ENCODE assay signal across 27 cellular contexts in the genomic region with DNA sequence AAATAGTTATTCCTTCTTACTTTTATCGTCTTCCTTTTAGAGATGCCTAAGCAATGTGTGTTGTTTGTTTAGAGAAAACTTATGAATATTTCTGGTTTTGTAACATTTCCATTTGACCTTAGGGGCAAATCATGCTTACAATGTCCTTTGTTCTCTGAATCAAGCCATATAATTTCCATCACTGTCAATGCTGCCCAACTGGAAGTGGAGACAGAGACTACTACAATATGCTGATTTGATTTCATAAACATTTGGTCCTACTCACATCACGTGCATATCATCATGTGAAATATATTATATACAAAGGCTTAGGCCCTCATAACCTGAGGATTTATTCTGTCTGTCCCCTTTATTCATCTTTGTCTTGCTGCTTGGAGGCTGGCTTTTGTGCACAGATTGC.
"Had no signal": no experiment of that assay in that cellular context is flagged by ENCODE, and none has a peak within 500 bp of the region (broad histone marks: within the 10 kb centered on the region; RNA-seq: fewer than 3 reads in every experiment).

No MANE protein-coding gene starts in this region.

- H3K4me3 Mint-ChIP-seq: naive B cell; naive thymus-derived CD8-positive, alpha-beta T cell; natural killer cell treated with Interleukin-12 subunit alpha and Interleukin-12 subunit beta and Interleukin-15 and Interleukin-18, amount 100 ng/mL, for 72 hours; neural progenitor cell; stimulated activated effector memory CD8-positive, alpha-beta T cell treated with anti-CD3 and anti-CD28 coated beads, Interleukin-12 subunit alpha, Interleukin-12 subunit beta, amount 100 ng/mL, for 72 hours; stimulated activated naive B cell treated with anti-CD40 and anti-IgM and Interleukin-4, amounts not matched to agents 10 μg/mL and 1 μg/mL and 100 μg/mL, for 72 hours; stimulated activated naive CD8-positive, alpha-beta T cell treated with anti-CD3 and anti-CD28 coated beads, Interleukin-15, Interleukin-2, amounts not matched to agents 100 ng/mL and 50 ng/mL, for 24 hours; type B pancreatic cell had no signal

- H3K27ac Mint-ChIP-seq: naive B cell; naive thymus-derived CD8-positive, alpha-beta T cell; natural killer cell treated with Interleukin-12 subunit alpha and Interleukin-12 subunit beta and Interleukin-15 and Interleukin-18, amount 100 ng/mL, for 72 hours; neural progenitor cell; stimulated activated effector memory CD8-positive, alpha-beta T cell treated with anti-CD3 and anti-CD28 coated beads, Interleukin-12 subunit alpha, Interleukin-12 subunit beta, amount 100 ng/mL, for 72 hours; stimulated activated naive B cell treated with anti-CD40 and anti-IgM and Interleukin-4, amounts not matched to agents 10 μg/mL and 1 μg/mL and 100 μg/mL, for 72 hours; stimulated activated naive CD8-positive, alpha-beta T cell treated with anti-CD3 and anti-CD28 coated beads, Interleukin-15, Interleukin-2, amounts not matched to agents 100 ng/mL and 50 ng/mL, for 24 hours; type B pancreatic cell had no signal

- H3K27me3 Mint-ChIP-seq: stimulated activated naive CD8-positive, alpha-beta T cell treated with anti-CD3 and anti-CD28 coated beads, Interleukin-15, Interleukin-2, amounts not matched to agents 100 ng/mL and 50 ng/mL, for 24 hours had no signal

- H3K27ac ChIP-seq: neural progenitor cell, ovary, prostate gland, right lobe of liver, sigmoid colon, stomach, suprapubic skin, testis, tibial artery, transverse colon, upper lobe of right lung, uterus had no signal

- H3K36me3 Mint-ChIP-seq: naive B cell; naive thymus-derived CD8-positive, alpha-beta T cell; stimulated activated effector memory CD8-positive, alpha-beta T cell treated with anti-CD3 and anti-CD28 coated beads, Interleukin-12 subunit alpha, Interleukin-12 subunit beta, amount 100 ng/mL, for 72 hours; stimulated activated naive B cell treated with anti-CD40 and anti-IgM and Interleukin-4, amounts not matched to agents 10 μg/mL and 1 μg/mL and 100 μg/mL, for 72 hours; type B pancreatic cell had no signal

- H3K4me1 Mint-ChIP-seq: naive B cell; naive thymus-derived CD8-positive, alpha-beta T cell; stimulated activated effector memory CD8-positive, alpha-beta T cell treated with anti-CD3 and anti-CD28 coated beads, Interleukin-12 subunit alpha, Interleukin-12 subunit beta, amount 100 ng/mL, for 72 hours; stimulated activated naive B cell treated with anti-CD40 and anti-IgM and Interleukin-4, amounts not matched to agents 10 μg/mL and 1 μg/mL and 100 μg/mL, for 72 hours had no signal

- ATAC-seq: naive thymus-derived CD8-positive, alpha-beta T cell; natural killer cell treated with Interleukin-12 subunit alpha and Interleukin-12 subunit beta and Interleukin-15 and Interleukin-18, amount 100 ng/mL, for 72 hours; right cardiac atrium; right lobe of liver; stimulated activated effector memory CD8-positive, alpha-beta T cell treated with anti-CD3 and anti-CD28 coated beads, Interleukin-12 subunit alpha, Interleukin-12 subunit beta, amount 100 ng/mL, for 72 hours; stimulated activated naive B cell treated with anti-CD40 and anti-IgM and Interleukin-4, amounts not matched to agents 10 μg/mL and 1 μg/mL and 100 μg/mL, for 72 hours; upper lobe of right lung had no signal

- H3K9me3 Mint-ChIP-seq: naive B cell; naive thymus-derived CD8-positive, alpha-beta T cell; stimulated activated effector memory CD8-positive, alpha-beta T cell treated with anti-CD3 and anti-CD28 coated beads, Interleukin-12 subunit alpha, Interleukin-12 subunit beta, amount 100 ng/mL, for 72 hours; stimulated activated naive B cell treated with anti-CD40 and anti-IgM and Interleukin-4, amounts not matched to agents 10 μg/mL and 1 μg/mL and 100 μg/mL, for 72 hours; stimulated activated naive CD8-positive, alpha-beta T cell treated with anti-CD3 and anti-CD28 coated beads, Interleukin-15, Interleukin-2, amounts not matched to agents 100 ng/mL and 50 ng/mL, for 24 hours; type B pancreatic cell had no signal

- DNase-seq: naive B cell; naive thymus-derived CD8-positive, alpha-beta T cell; occipital lobe; ovary; right cardiac atrium; right lobe of liver; sigmoid colon; small intestine; stimulated activated CD4-positive, alpha-beta T cell treated with anti-CD3 and anti-CD28 coated beads, Interleukin-15, amount 100 ng/mL, for 24 hours; stimulated activated CD4-positive, alpha-beta T cell treated with anti-CD3 and anti-CD28 coated beads, Interleukin-2, amount 100 ng/mL, for 24 hours; stimulated activated CD4-positive, alpha-beta T cell treated with anti-CD3 and anti-CD28 coated beads, Interleukin-2, amount 100 ng/mL, for 48 hours; stimulated activated CD4-positive, alpha-beta T cell treated with anti-CD3 and anti-CD28 coated beads, Interleukin-4, amount 100 ng/mL, for 24 hours; stimulated activated naive B cell treated with anti-CD40 and anti-IgM and Interleukin-4, amounts not matched to agents 10 μg/mL and 1 μg/mL and 100 μg/mL, for 72 hours; stimulated activated naive CD4-positive, alpha-beta T cell treated with Interleukin-2 at 50 U/mL for 16 hours; stomach; testis; tibial artery; transverse colon; upper lobe of right lung; uterus had no signal
